ENCODE assay signal across 19 cellular contexts in the genomic region with DNA sequence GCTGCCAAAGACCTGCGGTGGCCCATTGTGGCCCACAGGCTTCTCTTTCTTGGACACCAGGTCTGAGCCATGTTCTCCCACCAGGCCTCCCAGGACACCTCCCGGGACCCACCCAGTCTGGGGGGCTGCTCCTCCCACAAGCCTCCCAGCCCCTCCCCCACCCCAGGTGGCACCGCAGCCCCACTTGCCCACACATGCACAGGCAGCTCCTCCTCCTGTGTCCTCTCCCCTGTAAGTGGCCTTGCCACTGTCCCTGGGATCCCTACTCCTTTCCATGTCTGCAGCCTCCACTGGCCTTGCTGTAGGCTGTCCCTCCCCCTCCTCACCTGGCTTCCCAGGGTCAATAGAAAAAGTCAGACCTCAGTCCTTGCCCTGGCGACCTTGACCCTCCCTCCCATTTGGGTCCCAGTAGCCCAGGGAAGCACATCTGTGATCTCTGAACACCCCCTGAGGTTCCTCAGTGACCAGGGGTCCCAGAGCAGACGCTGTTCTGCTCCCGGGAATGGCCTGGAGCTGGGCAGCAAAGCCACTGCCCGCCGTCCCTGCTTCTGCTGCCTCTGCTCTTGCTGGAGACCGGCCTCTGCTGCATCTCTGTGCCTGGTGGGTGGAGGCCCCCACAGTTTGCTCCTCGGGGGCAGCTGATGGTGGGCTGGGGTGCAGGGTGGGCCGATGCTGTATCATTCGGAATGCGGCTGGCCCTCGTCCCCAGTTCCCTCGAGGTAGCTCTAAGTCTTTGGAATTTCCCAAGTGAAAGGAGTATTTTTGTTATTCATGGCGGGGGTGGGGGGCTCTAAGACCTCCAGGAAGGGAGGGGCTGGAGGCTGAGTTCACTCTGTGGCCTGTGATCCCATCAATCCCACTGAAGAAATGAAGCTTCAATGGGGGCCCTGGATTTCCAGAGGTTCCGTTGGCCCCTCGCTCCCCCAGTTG. TPM values are rescaled to one million over a fixed set of nuclear protein-coding genes. Genes with fewer than 3 reads are reported as not detected.
"Had no signal": no experiment of that assay in that cellular context is flagged by ENCODE, and none has a peak within 500 bp of the region (broad histone marks: within the 10 kb centered on the region; RNA-seq: fewer than 3 reads in every experiment).

No MANE protein-coding gene starts in this region.

- H3K4me1 ChIP-seq: thyroid gland had no signal

- H3K9me3 ChIP-seq: thyroid gland had no signal

- ATAC-seq: activated CD8-positive, alpha-beta T cell treated with anti-CD3 and anti-CD28 coated beads, Interleukin-2, amount 10 ng/mL, durations not matched to agents 7 days and 5 days; activated naive CD8-positive, alpha-beta T cell treated with anti-CD3 and anti-CD28 coated beads, Interleukin-2, amount 50 U/mL, for 24 hours; activated T-cell treated with anti-CD3 and anti-CD28 coated beads, Interleukin-2, amount 50 U/mL, for 4 hours; effector memory CD8-positive, alpha-beta T cell; left ventricle myocardium superior; natural killer cell; T-cell had no signal

- H3K4me3 ChIP-seq: thyroid gland had no signal

- H3K36me3 Mint-ChIP-seq: activated naive CD4-positive, alpha-beta T cell treated with anti-CD3 and anti-CD28 coated beads, Interleukin-2, amount 10 ng/mL, durations not matched to agents 7 days and 5 days; natural killer cell; T-cell had no signal

- DNase-seq: activated CD4-positive, alpha-beta T cell treated with anti-CD3 and anti-CD28 coated beads, Interleukin-2, amount 10 ng/mL, durations not matched to agents 7 days and 5 days; activated CD4-positive, CD25-positive, alpha-beta regulatory T cell; activated CD8-positive, alpha-beta T cell treated with anti-CD3 and anti-CD28 coated beads, Interleukin-2, amount 10 ng/mL, durations not matched to agents 7 days and 5 days; activated effector memory CD4-positive, alpha-beta T cell treated with Interleukin-2 at 50 U/mL for 16 hours; activated naive CD4-positive, alpha-beta T cell treated with anti-CD3 and anti-CD28 coated beads, Interleukin-2, amount 10 ng/mL, durations not matched to agents 7 days and 5 days; activated naive CD8-positive, alpha-beta T cell treated with anti-CD3 and anti-CD28 coated beads, Interleukin-2, amount 50 U/mL, for 24 hours; activated T-cell treated with anti-CD3 and anti-CD28 coated beads, Interleukin-2, amount 50 U/mL, for 4 hours; anterior cingulate cortex; effector memory CD8-positive, alpha-beta T cell; kidney glomerular epithelial cell; left ventricle myocardium superior; mesenchymal stem cell; natural killer cell; stimulated activated CD4-positive, alpha-beta T cell treated with anti-CD3 and anti-CD28 coated beads, Interleukin-12 subunit alpha, Interleukin-12 subunit beta, amount 100 ng/mL, for 4 hours; stimulated activated CD4-positive, alpha-beta T cell treated with anti-CD3 and anti-CD28 coated beads, Interleukin-1b, Interleukin-23, amount 100 ng/mL, for 48 hours; stimulated activated naive CD4-positive, alpha-beta T cell treated with Interleukin-2 at 50 U/mL for 16 hours; T-cell; thyroid gland had no signal

- H3K27ac Mint-ChIP-seq: activated CD4-positive, alpha-beta T cell treated with anti-CD3 and anti-CD28 coated beads, Interleukin-2, amount 10 ng/mL, durations not matched to agents 7 days and 5 days; activated CD8-positive, alpha-beta T cell treated with anti-CD3 and anti-CD28 coated beads, Interleukin-2, amount 10 ng/mL, durations not matched to agents 7 days and 5 days; activated naive CD4-positive, alpha-beta T cell treated with anti-CD3 and anti-CD28 coated beads, Interleukin-2, amount 10 ng/mL, durations not matched to agents 7 days and 5 days; activated naive CD8-positive, alpha-beta T cell treated with anti-CD3 and anti-CD28 coated beads, Interleukin-2, amount 50 U/mL, for 24 hours; effector memory CD8-positive, alpha-beta T cell; natural killer cell; T-cell had no signal

- H3K27me3 Mint-ChIP-seq: activated CD4-positive, alpha-beta T cell treated with anti-CD3 and anti-CD28 coated beads, Interleukin-2, amount 10 ng/mL, durations not matched to agents 7 days and 5 days; activated naive CD4-positive, alpha-beta T cell treated with anti-CD3 and anti-CD28 coated beads, Interleukin-2, amount 10 ng/mL, durations not matched to agents 7 days and 5 days; activated naive CD8-positive, alpha-beta T cell treated with anti-CD3 and anti-CD28 coated beads, Interleukin-2, amount 50 U/mL, for 24 hours; effector memory CD8-positive, alpha-beta T cell; T-cell had no signal

- H3K27me3 ChIP-seq: thyroid gland had no signal

- H3K27ac ChIP-seq: thyroid gland had no signal

- H3K4me1 Mint-ChIP-seq: activated CD4-positive, alpha-beta T cell treated with anti-CD3 and anti-CD28 coated beads, Interleukin-2, amount 10 ng/mL, durations not matched to agents 7 days and 5 days; activated naive CD4-positive, alpha-beta T cell treated with anti-CD3 and anti-CD28 coated beads, Interleukin-2, amount 10 ng/mL, durations not matched to agents 7 days and 5 days; activated naive CD8-positive, alpha-beta T cell treated with anti-CD3 and anti-CD28 coated beads, Interleukin-2, amount 50 U/mL, for 24 hours; natural killer cell; T-cell had no signal

- H3K4me3 Mint-ChIP-seq: activated CD4-positive, alpha-beta T cell treated with anti-CD3 and anti-CD28 coated beads, Interleukin-2, amount 10 ng/mL, durations not matched to agents 7 days and 5 days; activated CD8-positive, alpha-beta T cell treated with anti-CD3 and anti-CD28 coated beads, Interleukin-2, amount 10 ng/mL, durations not matched to agents 7 days and 5 days; activated naive CD4-positive, alpha-beta T cell treated with anti-CD3 and anti-CD28 coated beads, Interleukin-2, amount 10 ng/mL, durations not matched to agents 7 days and 5 days; activated naive CD8-positive, alpha-beta T cell treated with anti-CD3 and anti-CD28 coated beads, Interleukin-2, amount 50 U/mL, for 24 hours; activated T-cell treated with anti-CD3 and anti-CD28 coated beads, Interleukin-2, amount 50 U/mL, for 4 hours; effector memory CD8-positive, alpha-beta T cell; natural killer cell; T-cell had no signal

- H3K36me3 ChIP-seq: thyroid gland had no signal

- H3K9me3 Mint-ChIP-seq: activated CD4-positive, alpha-beta T cell treated with anti-CD3 and anti-CD28 coated beads, Interleukin-2, amount 10 ng/mL, durations not matched to agents 7 days and 5 days; activated naive CD4-positive, alpha-beta T cell treated with anti-CD3 and anti-CD28 coated beads, Interleukin-2, amount 10 ng/mL, durations not matched to agents 7 days and 5 days; activated naive CD8-positive, alpha-beta T cell treated with anti-CD3 and anti-CD28 coated beads, Interleukin-2, amount 50 U/mL, for 24 hours; activated T-cell treated with anti-CD3 and anti-CD28 coated beads, Interleukin-2, amount 50 U/mL, for 4 hours; effector memory CD8-positive, alpha-beta T cell; natural killer cell; T-cell had no signal

RNA-seq across cellular contexts. Expression of gene ARHGAP8, which starts 43.6 kb away (rescaled TPM):
- total RNA-seq: dermis microvascular lymphatic vessel endothelial cell, left ventricle myocardium superior had no signal
